24 cellular contexts compared by ENCODE assay signal in the genomic region with DNA sequence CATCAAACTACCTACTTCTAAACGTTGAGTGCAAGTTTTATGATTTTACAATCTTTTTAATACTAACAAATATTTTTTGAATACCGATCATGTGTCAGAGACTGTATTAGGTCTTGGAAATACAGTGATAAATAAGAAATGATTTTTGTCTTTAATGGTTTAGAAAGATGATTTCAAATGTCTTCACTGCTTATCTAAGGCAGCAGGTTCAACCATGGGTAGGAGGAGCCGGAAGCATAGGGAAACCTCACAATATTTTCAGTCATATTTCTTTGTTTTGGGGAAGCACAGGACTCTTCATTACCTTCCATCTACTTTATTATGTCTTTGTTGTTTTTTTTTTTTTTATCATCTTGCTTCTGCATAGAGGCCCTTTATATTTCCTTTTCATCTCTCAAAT.
"Had no signal": no experiment of that assay in that cellular context is flagged by ENCODE, and none has a peak within 500 bp of the region (broad histone marks: within the 10 kb centered on the region; RNA-seq: fewer than 3 reads in every experiment).

No MANE protein-coding gene starts in this region.

- H3K36me3 Mint-ChIP-seq: activated naive CD8-positive, alpha-beta T cell treated with anti-CD3 and anti-CD28 coated beads, Interleukin-2, amount 10 ng/mL, durations not matched to agents 7 days and 5 days had no signal

- H3K4me3 Mint-ChIP-seq: activated CD4-positive, alpha-beta T cell treated with anti-CD3 and anti-CD28 coated beads, Interleukin-2, amount 10 ng/mL, durations not matched to agents 24 days and 14 days; activated CD8-positive, alpha-beta T cell treated with anti-CD3 and anti-CD28 coated beads, Interleukin-2, amount 10 ng/mL, durations not matched to agents 7 days and 5 days; activated naive CD4-positive, alpha-beta T cell treated with anti-CD3 and anti-CD28 coated beads, Interleukin-2, amount 50 U/mL, for 24 hours; activated naive CD8-positive, alpha-beta T cell treated with anti-CD3 and anti-CD28 coated beads, Interleukin-2, amount 10 ng/mL, durations not matched to agents 7 days and 5 days; central memory CD8-positive, alpha-beta T cell; T-helper 2 cell treated with Interferon-gamma antibody and Interleukin-4, amounts not matched to agents 5 μg/mL and 100 μg/mL, for 36 hours had no signal

- DNase-seq: activated CD4-positive, alpha-beta T cell treated with anti-CD3 and anti-CD28 coated beads, Interleukin-2, amount 10 ng/mL, durations not matched to agents 24 days and 14 days; activated CD4-positive, alpha-beta T cell treated with anti-CD3 and anti-CD28 coated beads, Interleukin-2, amount 50 U/mL, for 48 hours; activated CD8-positive, alpha-beta memory T cell treated with anti-CD3 and anti-CD28 coated beads, Interleukin-2, amount 50 U/mL, for 4 hours; activated CD8-positive, alpha-beta T cell treated with anti-CD3 and anti-CD28 coated beads, Interleukin-2, amount 10 ng/mL, durations not matched to agents 7 days and 5 days; activated effector memory CD4-positive, alpha-beta T cell treated with Interleukin-2 at 50 U/mL for 16 hours; activated naive CD8-positive, alpha-beta T cell treated with anti-CD3 and anti-CD28 coated beads, Interleukin-2, amount 10 ng/mL, durations not matched to agents 7 days and 5 days; activated T-cell treated with anti-CD3 and anti-CD28 coated beads for 4 hours; activated T-cell treated with anti-CD3 and anti-CD28 coated beads, Interleukin-2, amount 50 U/mL, for 48 hours; amygdala; colonic mucosa; Karpas-422; KBM-7; NCI-H1105; NCI-H1417 treated with DMSO at 0.1 percent for 48 hours; NCI-H187 treated with DMSO at 0.1 percent for 48 hours; NCI-H2081 treated with DMSO at 0.1 percent for 48 hours; NCI-H345; NCI-H524 treated with DMSO at 0.1 percent for 48 hours; PC-9 had no signal

- ATAC-seq: activated CD8-positive, alpha-beta T cell treated with anti-CD3 and anti-CD28 coated beads, Interleukin-2, amount 10 ng/mL, durations not matched to agents 7 days and 5 days; Right ventricle myocardium inferior had no signal

- H3K27me3 Mint-ChIP-seq: activated naive CD4-positive, alpha-beta T cell treated with anti-CD3 and anti-CD28 coated beads, Interleukin-2, amount 50 U/mL, for 24 hours; central memory CD8-positive, alpha-beta T cell had no signal

- H3K9me3 ChIP-seq: ascending aorta, colonic mucosa had no signal

- H3K4me1 Mint-ChIP-seq: activated naive CD8-positive, alpha-beta T cell treated with anti-CD3 and anti-CD28 coated beads, Interleukin-2, amount 10 ng/mL, durations not matched to agents 7 days and 5 days; central memory CD8-positive, alpha-beta T cell had no signal

- H3K27ac Mint-ChIP-seq: activated CD4-positive, alpha-beta T cell treated with anti-CD3 and anti-CD28 coated beads, Interleukin-2, amount 10 ng/mL, durations not matched to agents 24 days and 14 days; activated CD8-positive, alpha-beta T cell treated with anti-CD3 and anti-CD28 coated beads, Interleukin-2, amount 10 ng/mL, durations not matched to agents 7 days and 5 days; activated naive CD4-positive, alpha-beta T cell treated with anti-CD3 and anti-CD28 coated beads, Interleukin-2, amount 50 U/mL, for 24 hours; activated naive CD8-positive, alpha-beta T cell treated with anti-CD3 and anti-CD28 coated beads, Interleukin-2, amount 10 ng/mL, durations not matched to agents 7 days and 5 days; T-helper 2 cell treated with Interferon-gamma antibody and Interleukin-4, amounts not matched to agents 5 μg/mL and 100 μg/mL, for 36 hours had no signal
